ENCODE assay signal across 8 cellular contexts in the genomic region with DNA sequence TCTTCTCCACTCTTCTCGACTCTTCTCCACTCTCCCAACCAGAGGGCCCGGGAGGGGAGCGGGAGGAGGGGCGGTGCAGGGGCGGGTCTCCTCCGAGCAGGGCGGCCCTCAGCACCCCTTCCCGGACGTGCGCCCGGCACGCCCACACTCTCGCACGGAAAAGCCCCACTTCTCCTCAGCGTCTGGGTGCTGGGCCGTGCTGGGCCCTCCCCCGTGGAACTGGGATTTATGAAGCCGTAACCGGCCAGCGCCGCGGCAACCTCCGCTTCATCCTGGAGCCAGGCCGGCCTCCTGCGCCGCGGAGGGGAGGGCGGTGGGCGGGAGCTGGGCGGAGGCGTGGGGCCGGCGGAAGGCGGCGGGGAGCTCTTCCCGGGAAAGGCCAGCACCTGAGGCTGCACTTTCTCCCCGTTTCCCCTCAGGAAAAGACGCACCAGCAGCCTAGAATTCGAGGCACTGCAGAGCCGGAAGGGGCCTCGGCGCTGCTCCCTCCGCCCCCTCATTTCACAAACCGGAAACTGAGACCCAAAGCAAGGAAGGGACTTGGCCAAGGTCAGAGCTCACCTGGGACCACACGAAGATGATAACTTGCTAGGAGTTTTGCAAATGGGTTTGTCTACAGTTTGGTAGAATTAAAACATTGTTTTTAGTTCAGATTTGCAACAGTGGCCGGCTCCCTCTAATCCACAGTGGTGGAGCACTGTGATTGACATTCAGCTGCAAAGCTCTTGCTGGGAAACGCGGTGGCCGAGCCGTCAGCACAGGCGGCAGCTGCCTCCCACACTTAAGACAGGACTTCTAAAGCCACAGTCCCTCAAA. TPM values are rescaled to one million over a fixed set of nuclear protein-coding genes. Genes with fewer than 3 reads are reported as not detected.
DNase-seq lines count a peak whose midpoint lies in the region; ATAC-seq and TF ChIP-seq lines count a peak whose summit lies in the region.

No MANE protein-coding gene starts in this region.

- peaks cover 0 to 2% of the 10 kb centered on the region in 2 donors for H3K36me3 Mint-ChIP-seq in CD4-positive, alpha-beta memory T cell

- CTCF ChIA-PET in CD4-positive, alpha-beta memory T cell (lab: Charles Lee; ENCODE audit: partially characterized antibody), result interaction anchor here (0.8 to 3.7 kb wide), 8 partner anchors 9 to 110 kb away, joined by 3 to 30 read pairs (median 4); no protein-coding TSS in a partner anchor

- no peaks in the 10 kb centered on the region for H3K9me3 Mint-ChIP-seq in CD4-positive, alpha-beta memory T cell

- no peaks in the 10 kb centered on the region for H3K36me3 ChIP-seq in CD4-positive, alpha-beta memory T cell (ENCODE audit: insufficient read depth, low read length)
- no peaks in the 10 kb centered on the region for H3K36me3 ChIP-seq in HUES6 (ENCODE audit: control insufficient read depth, insufficient read depth, low read length)

- peaks cover 47% of the 10 kb centered on the region for H3K4me1 ChIP-seq in CD4-positive, alpha-beta memory T cell (ENCODE audit: insufficient read depth, low read length)
- peaks cover 49% of the 10 kb centered on the region for H3K4me1 ChIP-seq in HUES6 (ENCODE audit: control insufficient read depth, insufficient read depth, low read length)

- TF ChIP-seq CTCF in VCaP (conservative IDR thresholded peaks at IDR 0.05), result no peak

- H3K4me1 Mint-ChIP-seq in CD4-positive, alpha-beta memory T cell, result peaks cover 20 to 48% (median 34%) of the 10 kb centered on the region in 4 donors

- intact Hi-C loops in CD4-positive, alpha-beta memory T cell (cut with micrococcal nuclease), result loop anchor here (2.0 to 5.0 kb wide), 4 partner anchors 14 to 110 kb away; a partner anchor contains a TSS

- ATAC-seq in GM21381 (IDR thresholded peaks at IDR 0.05; ENCODE audit: unreplicated experiment) (peak; percentile 65), GM18520 (IDR thresholded peaks at IDR 0.05; ENCODE audit: unreplicated experiment) (no peak)

- H3K4me3 Mint-ChIP-seq in CD4-positive, alpha-beta memory T cell, result peak overlapping the region; percentile 90 to 99 (median 92)

- POLR2A ChIA-PET in CD4-positive, alpha-beta memory T cell (lab: Charles Lee; ENCODE audit: partially characterized antibody), result interaction anchor here (0.8 to 3.0 kb wide), 10 partner anchors 10 to 216 kb away, joined by 3 to 23 read pairs (median 8); a partner anchor contains a TSS

- peak overlapping the region; percentile 60 for H3K9ac ChIP-seq in HUES6 (ENCODE audit: low read length)

- no peaks in the 10 kb centered on the region for H3K27me3 ChIP-seq in CD4-positive, alpha-beta memory T cell (ENCODE audit: insufficient read depth, low read length)
- H3K27me3 ChIP-seq in HUES6 (ENCODE audit: control insufficient read depth, insufficient read depth, low read length), result peaks cover 9% of the 10 kb centered on the region
- H3K27me3 ChIP-seq in layer of hippocampus (ENCODE audit: control insufficient read depth, insufficient read depth, low read length), result no peaks in the 10 kb centered on the region

- H3K27me3 Mint-ChIP-seq in CD4-positive, alpha-beta memory T cell, result no peaks in the 10 kb centered on the region

- no peaks in the 10 kb centered on the region for H3K9me3 ChIP-seq in CD4-positive, alpha-beta memory T cell (ENCODE audit: control insufficient read depth in 1 of 2, low read length in 2 of 2)
- H3K9me3 ChIP-seq in HUES6 (ENCODE audit: control insufficient read depth, insufficient read depth, low read depth, low read length), result no peaks in the 10 kb centered on the region

- peak overlapping the region; percentile 82 for H3K27ac ChIP-seq in CD4-positive, alpha-beta memory T cell (ENCODE audit: low read depth, low read length)
- peak overlapping the region; percentile 75 for H3K27ac ChIP-seq in HUES6 (ENCODE audit: low read depth, low read length)
- peak overlapping the region; percentile 72 for H3K27ac ChIP-seq in VCaP
- H3K27ac ChIP-seq in layer of hippocampus (ENCODE audit: low read depth, low read length), result peak overlapping the region; percentile 90

- H3K4me3 ChIP-seq in CD4-positive, alpha-beta memory T cell (ENCODE audit: low read length in 2 of 2), result peak overlapping the region; percentile 39 to 68
- peak overlapping the region; percentile 82 for H3K4me3 ChIP-seq in HUES6 (ENCODE audit: low read depth, low read length)

- peak; percentile 46 to 76 (median 50) for DNase-seq in CD4-positive, alpha-beta memory T cell
- DNase-seq in cerebellar cortex (ENCODE audit: low spot score), result peak; percentile 58
- peak; percentile 54 for DNase-seq in stimulated activated CD4-positive, alpha-beta T cell treated with anti-CD3 and anti-CD28 coated beads, Interleukin-4, amount 100 ng/mL, for 1 hour

- peak overlapping the region; percentile 89 to 95 (median 94) for H3K27ac Mint-ChIP-seq in CD4-positive, alpha-beta memory T cell

RNA-seq across cellular contexts. Expression of a gene that starts 31.6 kb away (rescaled TPM):
- 1 to 10 TPM; 6.8 to 8.3 TPM for total RNA-seq in CD4-positive, alpha-beta memory T cell
- polyA plus RNA-seq in CD4-positive, alpha-beta memory T cell, result 1 to 10 TPM; 6.5 to 6.6 TPM
